14 cellular contexts compared by ENCODE assay signal in the genomic region with DNA sequence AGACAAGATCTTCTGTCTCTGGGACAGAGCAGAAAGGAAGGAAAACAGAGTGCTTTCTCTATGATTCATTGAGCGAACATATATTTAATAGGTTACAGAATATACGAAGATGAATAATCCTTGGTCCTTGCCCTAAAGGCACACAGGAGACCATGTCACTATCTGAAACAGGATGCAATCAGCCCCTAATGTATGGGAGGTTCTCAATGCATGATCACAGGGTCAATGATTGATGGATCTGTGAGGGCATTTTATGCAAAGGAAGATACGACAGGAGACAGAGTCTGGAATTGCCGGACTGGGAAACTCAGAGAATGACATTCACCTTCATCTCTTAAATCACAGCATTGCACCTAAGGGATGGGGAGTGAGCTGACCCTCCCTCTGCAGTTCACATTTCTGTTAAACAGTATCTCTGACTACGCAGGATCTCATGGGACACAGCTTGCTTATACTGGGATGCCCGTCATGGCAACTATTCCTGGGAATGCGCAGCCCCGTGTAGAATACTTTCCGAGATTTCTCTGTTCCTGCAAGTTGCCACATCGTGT.
DNase-seq lines count a peak whose midpoint lies in the region; ATAC-seq, FAIRE-seq and TF ChIP-seq lines count a peak whose summit lies in the region.
"Had no signal": no experiment of that assay in that cellular context is flagged by ENCODE, and none has a peak within 500 bp of the region (broad histone marks: within the 10 kb centered on the region; RNA-seq: fewer than 3 reads in every experiment).

No MANE protein-coding gene starts in this region.

- no peak overlapping the region for H3K4me3 Mint-ChIP-seq in Caco-2 (ENCODE audit: unreplicated experiment)

- H3K27me3 ChIP-seq in Caco-2 (replicated peaks; ENCODE audit: control insufficient read depth, insufficient read depth, low read length) (no peaks in the 10 kb centered on the region), ectodermal cell (ENCODE audit: control insufficient read depth, insufficient read depth, low read length, poor library complexity, severe bottlenecking) (no peaks in the 10 kb centered on the region), neural cell (ENCODE audit: insufficient read depth, low read depth, low read length) (no peaks in the 10 kb centered on the region), brain microvascular endothelial cell (replicated peaks) (peaks cover 20% of the 10 kb centered on the region), foreskin keratinocyte (no peaks in the 10 kb centered on the region)

- H3K27ac ChIP-seq in ectodermal cell (ENCODE audit: insufficient read depth, low read depth, low read length, poor library complexity, severe bottlenecking) (peak overlapping the region; percentile 85), neural cell (ENCODE audit: low read length) (no peak overlapping the region), brain microvascular endothelial cell (no peak overlapping the region), foreskin keratinocyte (no peak overlapping the region)

- no peaks in the 10 kb centered on the region for H3K9me2 ChIP-seq in neural cell (ENCODE audit: insufficient read depth, low read length)

- H3K36me3 Mint-ChIP-seq in Caco-2 (ENCODE audit: insufficient read depth, unreplicated experiment) = peaks cover 5% of the 10 kb centered on the region

- no peaks in the 10 kb centered on the region for H4K20me1 ChIP-seq in neural cell (ENCODE audit: insufficient read depth)

- ATAC-seq in foreskin keratinocyte = no peak
- ATAC-seq: HCT116, HepG2 had no signal

- peaks cover 9% of the 10 kb centered on the region; the same call in 1 of the 2 replicates for H3K9me3 ChIP-seq in Caco-2
- H3K9me3 ChIP-seq in ectodermal cell (ENCODE audit: control insufficient read depth, low read length) = peaks cover 3% of the 10 kb centered on the region
- no peaks in the 10 kb centered on the region for H3K9me3 ChIP-seq in neural cell (ENCODE audit: low read length)

- WGBS in ectodermal cell, 2 experiments = 86 to 89% methylated on average over 10 of the region's 10 CpGs

- BruUV-seq in Caco-2 (replicated peaks; lab: Mats Ljungman, UMichigan) = no TSS peak

- TF ChIP-seq POLR2A in GM12892 (IDR thresholded peaks at IDR 0.05; ENCODE audit: low read depth, low read length) = no peak

- in situ Hi-C loops in brain microvascular endothelial cell (cut with HindIII; ENCODE audit: low pct_ligation_motif_present, low sequenced_read_pairs) = no loop called here

- H3K4me3 ChIP-seq in Caco-2 (ENCODE audit: low read depth, low read length) = no peak overlapping the region
- no peak overlapping the region for H3K4me3 ChIP-seq in ectodermal cell (ENCODE audit: insufficient read depth, low read depth, low read length)
- no peak overlapping the region for H3K4me3 ChIP-seq in neural cell (ENCODE audit: low read length)
- no peak overlapping the region for H3K4me3 ChIP-seq in brain microvascular endothelial cell (ENCODE audit: low read depth, low read length)

- TF ChIP-seq EP300 in neural cell (conservative IDR thresholded peaks at IDR 0.05; ENCODE audit: poor library complexity, severe bottlenecking) = no peak

- peaks cover 8% of the 10 kb centered on the region for H3K4me1 Mint-ChIP-seq in Caco-2 (ENCODE audit: low read depth, unreplicated experiment)

- TF ChIP-seq CTCF in Caco-2 (IDR thresholded peaks at IDR 0.05; ENCODE audit: insufficient read depth in 1 of 2, low read depth in 1 of 2, low read length in 1 of 2, severe bottlenecking in 1 of 2, unreplicated experiment in 1 of 2) (no peak), neural cell (IDR thresholded peaks at IDR 0.05; ENCODE audit: poor library complexity, severe bottlenecking) (no peak), brain microvascular endothelial cell (IDR thresholded peaks at IDR 0.05; ENCODE audit: low read depth, low read length, missing control alignments) (no peak), foreskin keratinocyte (conservative IDR thresholded peaks at IDR 0.05) (no peak)

- no peak overlapping the region for H3K4me2 ChIP-seq in neural cell (ENCODE audit: low read length)

- CTCF ChIA-PET in Caco-2 (lab: Charles Lee) = no interaction called here

- POLR2A ChIA-PET in Caco-2 (lab: Charles Lee) = interaction anchor here (0.6 kb wide), 1 partner anchor 228 kb away, joined by 4 read pairs; no protein-coding TSS in a partner anchor

- no peak overlapping the region for H3K9ac ChIP-seq in neural cell (ENCODE audit: low read length)

- H3K4me1 ChIP-seq in Caco-2 (peaks cover 13% of the 10 kb centered on the region), ectodermal cell (ENCODE audit: control insufficient read depth, insufficient read depth, low read length) (peaks cover 32% of the 10 kb centered on the region), foreskin keratinocyte (no peaks in the 10 kb centered on the region)

- no peaks in the 10 kb centered on the region for H3F3A ChIP-seq in neural cell (ENCODE audit: insufficient read depth, low read length, poor library complexity, severe bottlenecking)

- TF ChIP-seq RAD21 in neural cell (conservative IDR thresholded peaks at IDR 0.05) = no peak

- no peaks in the 10 kb centered on the region for H3K79me2 ChIP-seq in neural cell (replicated peaks; ENCODE audit: insufficient read depth, low read length)

- intact Hi-C loops in Caco-2 (cut with micrococcal nuclease; ENCODE audit: unreplicated experiment) = no loop called here

- FAIRE-seq in GM12892 (lab: Jason Lieb, UNC) = no peak
- FAIRE-seq: A204.1, HepG2 had no signal

- DNase-seq in Caco-2 = no peak
- DNase-seq in NCI-H146 (lab: John Stamatoyannopoulos, UW) = peak; percentile 79
- DNase-seq in brain microvascular endothelial cell = no peak
- DNase-seq in foreskin keratinocyte = no peak
- no peak for DNase-seq in GM12892 (ENCODE audit: insufficient read length)
- DNase-seq in NCI-H1048 (lab: John Stamatoyannopoulos, UW) = no peak
- DNase-seq: KG1, NCI-H187 treated with DMSO at 0.1 percent for 48 hours, NCI-H446 had no signal

- H3K36me3 ChIP-seq in Caco-2 (ENCODE audit: control insufficient read depth, insufficient read depth, low read length) (peaks cover 2% of the 10 kb centered on the region; the same call in 1 of the 2 replicates), ectodermal cell (ENCODE audit: control insufficient read depth, insufficient read depth, low read length) (no peaks in the 10 kb centered on the region), neural cell (ENCODE audit: insufficient read depth, low read length) (no peaks in the 10 kb centered on the region), brain microvascular endothelial cell (replicated peaks) (no peaks in the 10 kb centered on the region)

- peaks cover 10% of the 10 kb centered on the region for H3K9me3 Mint-ChIP-seq in Caco-2 (ENCODE audit: unreplicated experiment)

- H3K27me3 Mint-ChIP-seq in Caco-2 (ENCODE audit: insufficient read depth, unreplicated experiment) = no peaks in the 10 kb centered on the region

- H2AFZ ChIP-seq in neural cell (ENCODE audit: low read depth, low read length) = no peak overlapping the region

- H3K27ac Mint-ChIP-seq in Caco-2 (ENCODE audit: unreplicated experiment) = peak overlapping the region; percentile 32

TF ChIP-seq in neural cell, 6 proteins besides CTCF, POLR2A, EP300 and RAD21:
- TF ChIP-seq EZH2 (IDR thresholded peaks at IDR 0.05; ENCODE audit: borderline replicate concordance, insufficient read depth, low read length, poor library complexity, severe bottlenecking) (no peak), TAF1 (IDR thresholded peaks at IDR 0.05; ENCODE audit: low read depth) (no peak)
- TF ChIP-seq, protein P1, sequence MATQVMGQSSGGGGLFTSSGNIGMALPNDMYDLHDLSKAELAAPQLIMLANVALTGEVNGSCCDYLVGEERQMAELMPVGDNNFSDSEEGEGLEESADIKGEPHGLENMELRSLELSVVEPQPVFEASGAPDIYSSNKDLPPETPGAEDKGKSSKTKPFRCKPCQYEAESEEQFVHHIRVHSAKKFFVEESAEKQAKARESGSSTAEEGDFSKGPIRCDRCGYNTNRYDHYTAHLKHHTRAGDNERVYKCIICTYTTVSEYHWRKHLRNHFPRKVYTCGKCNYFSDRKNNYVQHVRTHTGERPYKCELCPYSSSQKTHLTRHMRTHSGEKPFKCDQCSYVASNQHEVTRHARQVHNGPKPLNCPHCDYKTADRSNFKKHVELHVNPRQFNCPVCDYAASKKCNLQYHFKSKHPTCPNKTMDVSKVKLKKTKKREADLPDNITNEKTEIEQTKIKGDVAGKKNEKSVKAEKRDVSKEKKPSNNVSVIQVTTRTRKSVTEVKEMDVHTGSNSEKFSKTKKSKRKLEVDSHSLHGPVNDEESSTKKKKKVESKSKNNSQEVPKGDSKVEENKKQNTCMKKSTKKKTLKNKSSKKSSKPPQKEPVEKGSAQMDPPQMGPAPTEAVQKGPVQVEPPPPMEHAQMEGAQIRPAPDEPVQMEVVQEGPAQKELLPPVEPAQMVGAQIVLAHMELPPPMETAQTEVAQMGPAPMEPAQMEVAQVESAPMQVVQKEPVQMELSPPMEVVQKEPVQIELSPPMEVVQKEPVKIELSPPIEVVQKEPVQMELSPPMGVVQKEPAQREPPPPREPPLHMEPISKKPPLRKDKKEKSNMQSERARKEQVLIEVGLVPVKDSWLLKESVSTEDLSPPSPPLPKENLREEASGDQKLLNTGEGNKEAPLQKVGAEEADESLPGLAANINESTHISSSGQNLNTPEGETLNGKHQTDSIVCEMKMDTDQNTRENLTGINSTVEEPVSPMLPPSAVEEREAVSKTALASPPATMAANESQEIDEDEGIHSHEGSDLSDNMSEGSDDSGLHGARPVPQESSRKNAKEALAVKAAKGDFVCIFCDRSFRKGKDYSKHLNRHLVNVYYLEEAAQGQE (IDR thresholded peaks at IDR 0.05; ENCODE audit: borderline replicate concordance) = peak; percentile 50
